Comparison of ENCODE assay signal across 8 cellular contexts in genomic region chr12:50637870-50638481, GRCh38.
DNase-seq lines count a peak whose midpoint lies in the region; ATAC-seq and TF ChIP-seq lines count a peak whose summit lies in the region.

No MANE protein-coding gene starts in this region.

- peaks cover 0 to 18% (median 0%) of the 10 kb centered on the region in 3 donors for H3K36me3 ChIP-seq in Peyer's patch

- H3K4me1 ChIP-seq in Peyer's patch: no peaks in the 10 kb centered on the region

- ATAC-seq in HG03108 (IDR thresholded peaks at IDR 0.05; ENCODE audit: unreplicated experiment) (no peak), HG02973 (IDR thresholded peaks at IDR 0.05; ENCODE audit: unreplicated experiment) (no peak)

- no peak for TF ChIP-seq POLR2A in Peyer's patch (IDR thresholded peaks at IDR 0.05)

- H3K4me3 ChIP-seq in Peyer's patch: no peak overlapping the region

- H3K9me3 ChIP-seq in Peyer's patch: no peaks in the 10 kb centered on the region

- DNase-seq in DMS153 (lab: John Stamatoyannopoulos, UW) (peak; percentile 12), HT1080 (ENCODE audit: low read depth) (peak; percentile 42), Peyer's patch (no peak), dermis microvascular lymphatic vessel endothelial cell (ENCODE audit: low read depth in 2 of 2) (peak; percentile 43 to 67), midbrain (lab: John Stamatoyannopoulos, UW) (peak; percentile 76), GM19238 (ENCODE audit: insufficient read length, low spot score) (no peak)

- peak; percentile 31 to 80 (median 76) for TF ChIP-seq CTCF in Peyer's patch (IDR thresholded peaks at IDR 0.05)

- no peak overlapping the region for H3K27ac ChIP-seq in Peyer's patch

- H3K27me3 ChIP-seq in Peyer's patch: no peaks in the 10 kb centered on the region

Comparison
In these comparisons a context has a peak if more than half of its experiments do, and no peak if none do; other contexts are left out.
1. DNase-seq: peak in DMS153 (single experiment), HT1080 (single experiment), dermis microvascular lymphatic vessel endothelial cell (2 of 2) and midbrain (single experiment); none in Peyer's patch (0 of 3) and GM19238 (single experiment).